10 cellular contexts compared by ENCODE assay signal in genomic region chr5:1282993-1283728, GRCh38. TPM values are rescaled to one million over a fixed set of nuclear protein-coding genes. Genes with fewer than 3 reads are reported as not detected.
"Had no signal": no experiment of that assay in that cellular context is flagged by ENCODE, and none has a peak within 500 bp of the region (broad histone marks: within the 10 kb centered on the region; RNA-seq: fewer than 3 reads in every experiment).

No MANE protein-coding gene starts in this region.

RNA-seq across cellular contexts. Expression of gene TERT, which starts 11.7 kb away (rescaled TPM):
- total RNA-seq: RPMI7951 had no signal
- polyA plus RNA-seq: adrenal gland had no signal

RNA-seq across cellular contexts. Expression of gene SLC6A18, which starts 58.0 kb away (rescaled TPM):
- total RNA-seq: activated CD4-positive, alpha-beta memory T cell treated with anti-CD3 and anti-CD28 coated beads, Interleukin-2, amount 10 ng/mL, durations not matched to agents 7 days and 5 days; activated CD4-positive, alpha-beta T cell treated with anti-CD3 and anti-CD28 coated beads for 36 hours; activated naive CD4-positive, alpha-beta T cell treated with anti-CD3 and anti-CD28 coated beads for 36 hours; activated naive CD8-positive, alpha-beta T cell treated with anti-CD3 and anti-CD28 coated beads for 36 hours; activated T-helper 1 cell treated with anti-CD3 and anti-CD28 coated beads, Interleukin-12 subunit alpha, Interleukin-12 subunit beta, Interleukin-2, Interleukin-4 antibody, amounts not matched to agents 30 ng/mL and 10 ng/mL and 1 ng/mL, durations not matched to agents 14 hours and 24 hours and 36 hours; adrenal gland; HepG2; NCI-H460; RPMI7951; T-helper 17 cell had no signal
- polyA plus RNA-seq: adrenal gland, HepG2 had no signal
